Comparison of ENCODE assay signal across 11 cellular contexts in genomic region chr6:108168026-108168463, GRCh38. TPM values are rescaled to one million over a fixed set of nuclear protein-coding genes. Genes with fewer than 3 reads are reported as not detected.
DNase-seq lines count a peak whose midpoint lies in the region; ATAC-seq and TF ChIP-seq lines count a peak whose summit lies in the region.
"Had no signal": no experiment of that assay in that cellular context is flagged by ENCODE, and none has a peak within 500 bp of the region (broad histone marks: within the 10 kb centered on the region; RNA-seq: fewer than 3 reads in every experiment).

No MANE protein-coding gene starts in this region.

- peak overlapping the region; percentile 49 to 89 for H3K4me3 Mint-ChIP-seq in CD14-positive monocyte

- H3K4me3 ChIP-seq in H7 (ENCODE audit: insufficient read depth, low read depth, low read length) (no peak overlapping the region; the same call in 1 of the 2 replicates), neuron (ENCODE audit: low read length) (peak overlapping the region; percentile 35), thyroid gland (replicated peaks in 1 of 3) (peak overlapping the region in 1 of 3 donors; percentile 2)
- H3K4me3 ChIP-seq in effector memory CD4-positive, alpha-beta T cell (ENCODE audit: insufficient read depth, low read depth, low read length, poor library complexity, severe bottlenecking): peak overlapping the region; percentile 37

- peaks cover 100% of the 10 kb centered on the region for H3K27me3 ChIP-seq in H7 (ENCODE audit: control insufficient read depth, insufficient read depth, low read length)
- H3K27me3 ChIP-seq in effector memory CD4-positive, alpha-beta T cell (replicated peaks; ENCODE audit: control insufficient read depth, insufficient read depth, low read length, poor library complexity, severe bottlenecking): peaks cover 85% of the 10 kb centered on the region
- peaks cover 100% of the 10 kb centered on the region for H3K27me3 ChIP-seq in neuron (ENCODE audit: insufficient read depth, low read length)
- peaks cover 84% of the 10 kb centered on the region for H3K27me3 ChIP-seq in thyroid gland

- peaks cover 2 to 12% of the 10 kb centered on the region in 2 donors for H3K36me3 Mint-ChIP-seq in CD14-positive monocyte

- peak overlapping the region; percentile 80 for H2AFZ ChIP-seq in neuron (ENCODE audit: low read depth, low read length)

- no peaks in the 10 kb centered on the region for H3K36me3 ChIP-seq in H7 (replicated peaks; ENCODE audit: control insufficient read depth, insufficient read depth, low read length)
- H3K36me3 ChIP-seq in effector memory CD4-positive, alpha-beta T cell (ENCODE audit: control insufficient read depth, insufficient read depth, low read length): no peaks in the 10 kb centered on the region
- no peaks in the 10 kb centered on the region for H3K36me3 ChIP-seq in neuron (ENCODE audit: insufficient read depth, low read length)
- H3K36me3 ChIP-seq in thyroid gland: no peaks in the 10 kb centered on the region

- peaks cover 47% of the 10 kb centered on the region for H3K4me1 Mint-ChIP-seq in CD14-positive monocyte

- peaks cover 97 to 99% (median 99%) of the 10 kb centered on the region in 3 donors for H3K27me3 Mint-ChIP-seq in CD14-positive monocyte (ENCODE audit: low read depth in 3 of 3)

- TF ChIP-seq CTCF in CD14-positive monocyte (IDR thresholded peaks at IDR 0.05) (no peak), thyroid gland (IDR thresholded peaks at IDR 0.05) (no peak)

- H3K9me3 Mint-ChIP-seq in CD14-positive monocyte: peaks cover 0 to 39% (median 13%) of the 10 kb centered on the region in 7 donors

- H3K9me3 ChIP-seq in effector memory CD4-positive, alpha-beta T cell (ENCODE audit: control insufficient read depth, low read length): no peaks in the 10 kb centered on the region
- H3K9me3 ChIP-seq in neuron (ENCODE audit: low read length) (peaks cover 4% of the 10 kb centered on the region), thyroid gland (no peaks in the 10 kb centered on the region)

- 32 to 33% methylated on average over 22 to 23 of the region's 28 CpGs for WGBS in thyroid gland, 2 donors

- no peak overlapping the region for H3K27ac Mint-ChIP-seq in CD14-positive monocyte

- no peak overlapping the region for H3K27ac ChIP-seq in effector memory CD4-positive, alpha-beta T cell (ENCODE audit: insufficient read depth, low read length, poor library complexity, severe bottlenecking)
- H3K27ac ChIP-seq in thyroid gland: no peak overlapping the region
- H3K27ac ChIP-seq: epithelial cell of prostate had no signal

- peaks cover 41% of the 10 kb centered on the region for H3K4me1 ChIP-seq in effector memory CD4-positive, alpha-beta T cell (ENCODE audit: control insufficient read depth, insufficient read depth, low read length, poor library complexity, severe bottlenecking)
- H3K4me1 ChIP-seq in neuron (ENCODE audit: insufficient read depth, low read length): peaks cover 65% of the 10 kb centered on the region
- peaks cover 36 to 52% of the 10 kb centered on the region in 2 donors for H3K4me1 ChIP-seq in thyroid gland

- DNase-seq in CD14-positive monocyte (ENCODE audit: low spot score) (no peak), H7 (peak; percentile 72), thyroid gland (no peak), NCI-H510A (lab: John Stamatoyannopoulos, UW) (no peak)
- no peak for DNase-seq in effector memory CD4-positive, alpha-beta T cell
- DNase-seq: T1000 had no signal

- ATAC-seq in esophagus mucosa (no peak), HG02973 (IDR thresholded peaks at IDR 0.05; ENCODE audit: unreplicated experiment) (no peak)

- no peak for TF ChIP-seq POLR2A in thyroid gland (IDR thresholded peaks at IDR 0.05)

- intact Hi-C loops in CD14-positive monocyte (cut with micrococcal nuclease): no loop called here
- intact Hi-C loops in thyroid gland (cut with DNase I): no loop called here

RNA-seq across cellular contexts. Expression of gene NR2E1, which starts 2.2 kb away (rescaled TPM):
- polyA plus RNA-seq in CD14-positive monocyte: not detected
- not detected in 2 replicates for total RNA-seq in H7 (2014; rRNA removed; shearing (Covaris generic))
- total RNA-seq in esophagus mucosa: 0.08 TPM
- not detected for total RNA-seq in thyroid gland
- total RNA-seq: kidney epithelial cell had no signal
